15 cellular contexts compared by ENCODE assay signal in genomic region chr17:48307222-48307621, GRCh38.
"Had no signal": no experiment of that assay in that cellular context is flagged by ENCODE, and none has a peak within 500 bp of the region (broad histone marks: within the 10 kb centered on the region; RNA-seq: fewer than 3 reads in every experiment).

No MANE protein-coding gene starts in this region.

- H3K4me3 ChIP-seq: colonic mucosa, gastrocnemius medialis, smooth muscle cell, stomach, thyroid gland, vagina had no signal

- H3K9me3 ChIP-seq: colonic mucosa, gastrocnemius medialis, stomach, thyroid gland, vagina had no signal

- H2AFZ ChIP-seq: parathyroid adenoma had no signal

- H3K4me1 ChIP-seq: colonic mucosa, gastrocnemius medialis, parathyroid adenoma, thyroid gland, vagina had no signal

- H3K27me3 Mint-ChIP-seq: naive thymus-derived CD4-positive, alpha-beta T cell; progenitor cell of endocrine pancreas had no signal

- H3K27ac ChIP-seq: colonic mucosa, epithelial cell of prostate, gastrocnemius medialis, parathyroid adenoma, stomach, thyroid gland, vagina had no signal

- H3K27me3 ChIP-seq: colonic mucosa, vagina had no signal

- FAIRE-seq: keratinocyte had no signal

- H3K4me3 Mint-ChIP-seq: dendritic cell treated with granulocyte-macrophage colony-stimulating factor and Interleukin-4, amounts not matched to agents 40 ng/mL and 50 ng/mL, for 4 days; endodermal cell; neural crest cell had no signal

- H3K9ac ChIP-seq: parathyroid adenoma had no signal

- H3K36me3 ChIP-seq: colonic mucosa, gastrocnemius medialis, stomach, thyroid gland, vagina had no signal

- H3K27ac Mint-ChIP-seq: dendritic cell treated with granulocyte-macrophage colony-stimulating factor and Interleukin-4, amounts not matched to agents 40 ng/mL and 50 ng/mL, for 4 days; endodermal cell; progenitor cell of endocrine pancreas had no signal

- H3K79me2 ChIP-seq: parathyroid adenoma had no signal

- H3K9me3 Mint-ChIP-seq: dendritic cell treated with granulocyte-macrophage colony-stimulating factor and Interleukin-4, amounts not matched to agents 40 ng/mL and 50 ng/mL, for 4 days; endodermal cell; naive thymus-derived CD4-positive, alpha-beta T cell; neural crest cell had no signal

- ATAC-seq: gastrocnemius medialis, sciatic nerve had no signal

- H3K4me2 ChIP-seq: smooth muscle cell had no signal
